ENCODE assay signal across 8 cellular contexts in the genomic region with DNA sequence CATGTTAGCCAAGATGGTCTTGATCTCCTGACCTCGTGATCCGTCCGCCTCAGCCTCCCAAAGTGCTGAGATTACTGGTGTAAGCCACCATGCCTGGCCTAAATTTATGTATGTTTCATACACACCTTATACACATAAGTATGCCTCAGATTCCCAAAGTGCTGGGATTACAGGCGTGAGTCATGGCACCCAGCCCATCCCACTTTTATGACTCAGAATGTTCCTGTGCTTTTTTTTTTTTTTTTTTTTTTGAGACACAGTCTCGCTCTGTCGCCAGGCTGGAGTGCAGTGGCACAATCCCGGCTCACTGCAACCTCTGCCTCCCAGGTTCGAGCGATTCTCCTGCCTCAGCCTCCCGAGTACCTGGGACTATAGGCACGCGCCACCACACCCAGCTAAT.
DNase-seq lines count a peak whose midpoint lies in the region; ATAC-seq and TF ChIP-seq lines count a peak whose summit lies in the region.
"Not testable (repeated sequence)": the region's sequence is repeated elsewhere in the genome, so short reads cannot be mapped to it uniquely, and the experiment has no call there.

No MANE protein-coding gene starts in this region.

- H2BK120ac ChIP-seq in mesendoderm (ENCODE audit: low read depth, low read length), result not testable (repeated sequence)

- H3K4me3 Mint-ChIP-seq in HFFc6, result peak overlapping the region; percentile 6; the same call in 1 of the 2 replicates

- peaks cover 36% of the 10 kb centered on the region for H3K36me3 Mint-ChIP-seq in HFFc6 (ENCODE audit: low read depth)

- H3K36me3 ChIP-seq in Panc1 (ENCODE audit: control insufficient read depth, insufficient read depth, low read length); mesendoderm (ENCODE audit: control insufficient read depth, insufficient read depth, low read length): not testable (repeated sequence)
- H3K36me3 ChIP-seq in adipocyte (ENCODE audit: control insufficient read depth, insufficient read depth, low read length, severe bottlenecking) (peaks cover 51% of the 10 kb centered on the region), colonic mucosa (peaks cover 14% of the 10 kb centered on the region), thoracic aorta (peaks cover 21% of the 10 kb centered on the region)

- peaks cover 19% of the 10 kb centered on the region for H3K4me1 Mint-ChIP-seq in HFFc6 (ENCODE audit: low read depth)

- CTCF ChIA-PET in Panc1 (lab: Charles Lee), result not testable (repeated sequence)

- H2BK15ac ChIP-seq in mesendoderm (replicated peaks; ENCODE audit: low read depth), result not testable (repeated sequence)

- H3K23ac ChIP-seq in mesendoderm (ENCODE audit: low read length), result not testable (repeated sequence)

- not testable (repeated sequence) for H3K4ac ChIP-seq in mesendoderm (ENCODE audit: low read depth, low read length)

- POLR2A ChIA-PET in Panc1 (lab: Charles Lee), result not testable (repeated sequence)

- no CpG with 5 or more reads among the region's 12 CpGs for WGBS in mesendoderm (ENCODE audit: extremely low coverage, insufficient coverage, low lambda C conversion rate)

- not testable (repeated sequence) for H3K27me3 ChIP-seq in Panc1 (ENCODE audit: control insufficient read depth, insufficient read depth, low read length); adipocyte (replicated peaks; ENCODE audit: control insufficient read depth, insufficient read depth, low read length); colonic mucosa; foreskin keratinocyte; mesendoderm (ENCODE audit: insufficient read depth, low read length, poor library complexity); thoracic aorta (replicated peaks; ENCODE audit: insufficient read depth)

- not testable (repeated sequence) for H3K9me3 Mint-ChIP-seq in HFFc6

- peak overlapping the region; percentile 58 for H3K27ac Mint-ChIP-seq in HFFc6

- H3K18ac ChIP-seq in mesendoderm (ENCODE audit: low read length), result not testable (repeated sequence)

- H3K79me2 ChIP-seq in mesendoderm (ENCODE audit: control insufficient read depth, insufficient read depth, low read length), result not testable (repeated sequence)

- in situ Hi-C loops in Caki2 (cut with HindIII; ENCODE audit: low pct_unique_long_range_greater_than_20kb, low sequenced_read_pairs); Panc1 (cut with HindIII; ENCODE audit: low pct_unique_long_range_greater_than_20kb, low sequenced_read_pairs): not testable (repeated sequence)

- not testable (repeated sequence) for H3K9me3 ChIP-seq in Panc1 (ENCODE audit: control insufficient read depth, insufficient read depth, low read depth, low read length); adipocyte (ENCODE audit: control insufficient read depth, low read length); colonic mucosa; thoracic aorta

- intact Hi-C loops in Panc1 (cut with micrococcal nuclease; ENCODE audit: unreplicated experiment); colonic mucosa (cut with DNase I): not testable (repeated sequence)

- H3K79me1 ChIP-seq in mesendoderm (ENCODE audit: low read length), result not testable (repeated sequence)

- H4K8ac ChIP-seq in mesendoderm (ENCODE audit: low read depth, low read length), result not testable (repeated sequence)

- H3K27ac ChIP-seq in Panc1 (ENCODE audit: low read length); colonic mucosa; foreskin keratinocyte; mesendoderm (ENCODE audit: low read depth, low read length): not testable (repeated sequence)
- H3K27ac ChIP-seq in thoracic aorta, result peak overlapping the region; percentile 31 to 43

- DNase-seq in Caki2 (ENCODE audit: low read depth) (peak; percentile 72), HFFc6 (peak; percentile 84), Panc1 (ENCODE audit: low read depth, low spot score) (peak; percentile 65), adipocyte (ENCODE audit: low read depth) (peak; percentile 70), colonic mucosa (peak; percentile 61), foreskin keratinocyte (peak; percentile 50 to 73), mesendoderm (peak; percentile 8), thoracic aorta (ENCODE audit: low spot score) (peak; percentile 9)

- not testable (repeated sequence) for H3K4me2 ChIP-seq in mesendoderm (ENCODE audit: low read length)

- H3K9ac ChIP-seq in adipocyte (ENCODE audit: low read length); colonic mucosa (ENCODE audit: low read depth in 2 of 2, low read length in 2 of 2); mesendoderm (ENCODE audit: low read length): not testable (repeated sequence)

- not testable (repeated sequence) for TF ChIP-seq CTCF in HFFc6 (IDR thresholded peaks at IDR 0.05); Panc1 (IDR thresholded peaks at IDR 0.05); colonic mucosa (IDR thresholded peaks at IDR 0.05); foreskin keratinocyte (conservative IDR thresholded peaks at IDR 0.05); thoracic aorta (IDR thresholded peaks at IDR 0.05)

- not testable (repeated sequence) for H3K4me3 ChIP-seq in Panc1 (ENCODE audit: low read depth in 2 of 2, low read length in 2 of 2); adipocyte (ENCODE audit: low read length); colonic mucosa; mesendoderm (ENCODE audit: low read length); thoracic aorta

- H3K27me3 Mint-ChIP-seq in HFFc6 (ENCODE audit: insufficient read depth), result not testable (repeated sequence)

- not testable (repeated sequence) for BruUV-seq in Panc1 (replicated peaks; lab: Mats Ljungman, UMichigan)

- H4K5ac ChIP-seq in mesendoderm (ENCODE audit: low read length), result not testable (repeated sequence)

- H3K56ac ChIP-seq in mesendoderm (ENCODE audit: low read length), result not testable (repeated sequence)

- not testable (repeated sequence) for H2AK5ac ChIP-seq in mesendoderm (ENCODE audit: low read length)

- H2BK5ac ChIP-seq in mesendoderm (ENCODE audit: low read length), result not testable (repeated sequence)

- peak; percentile 60; the same call in 1 of the 2 replicates for ATAC-seq in Panc1
- ATAC-seq in foreskin keratinocyte, result peak; percentile 88
- ATAC-seq in thoracic aorta (ENCODE audit: insufficient number of reproducible peaks, low FRiP score, low read depth), result peak; percentile 87

- not testable (repeated sequence) for H3K4me1 ChIP-seq in Panc1 (ENCODE audit: control insufficient read depth, insufficient read depth, low read length); adipocyte (ENCODE audit: control insufficient read depth, insufficient read depth, low read length); colonic mucosa; foreskin keratinocyte; mesendoderm (ENCODE audit: control insufficient read depth, low read depth, low read length); thoracic aorta (ENCODE audit: control insufficient read depth in 1 of 2, low read depth in 2 of 2)

Comparison
In these comparisons a context has a peak if more than half of its experiments do, and no peak if none do; other contexts are left out.
1. DNase-seq: peak in every context shown above with its lines; median percentile 84 in HFFc6; 72 in Caki2; 70 in adipocyte; 65 in Panc1; 62 in foreskin keratinocyte; 61 in colonic mucosa; 9 in thoracic aorta; 8 in mesendoderm.